Comparison of ENCODE assay signal across 27 cellular contexts in genomic region chr9:125999504-125999881, GRCh38.
"Had no signal": no experiment of that assay in that cellular context is flagged by ENCODE, and none has a peak within 500 bp of the region (broad histone marks: within the 10 kb centered on the region; RNA-seq: fewer than 3 reads in every experiment).

No MANE protein-coding gene starts in this region.

- H3K36me3 Mint-ChIP-seq: activated naive CD8-positive, alpha-beta T cell treated with anti-CD3 and anti-CD28 coated beads for 36 hours had no signal

- H3K4me3 ChIP-seq: cardiac muscle cell, SJCRH30 had no signal

- H3K9me3 ChIP-seq: SJCRH30 had no signal

- H3K36me3 ChIP-seq: brain microvascular endothelial cell, cardiac muscle cell, SJCRH30 had no signal

- H3K27me3 Mint-ChIP-seq: activated naive CD8-positive, alpha-beta T cell treated with anti-CD3 and anti-CD28 coated beads for 36 hours had no signal

- H3K27ac Mint-ChIP-seq: activated CD8-positive, alpha-beta T cell treated with anti-CD3 and anti-CD28 coated beads, Interleukin-2, amount 10 ng/mL, durations not matched to agents 7 days and 5 days; activated naive CD8-positive, alpha-beta T cell treated with anti-CD3 and anti-CD28 coated beads for 36 hours; T-helper 1 cell treated with Interleukin-12 subunit alpha and Interleukin-12 subunit beta and Interleukin-4 antibody, amounts not matched to agents 30 μg/mL and 1 μg/mL, for 36 hours had no signal

- H3K27me3 ChIP-seq: brain microvascular endothelial cell, cardiac muscle cell, SJCRH30 had no signal

- H3K27ac ChIP-seq: brain microvascular endothelial cell, cardiac muscle cell, SJCRH30 had no signal

- DNase-seq: activated CD4-positive, alpha-beta T cell treated with anti-CD3 and anti-CD28 coated beads for 48 hours; activated CD4-positive, alpha-beta T cell treated with anti-CD3 and anti-CD28 coated beads, Interleukin-2, amount 50 U/mL, for 4 hours; activated CD4-positive, CD25-positive, alpha-beta regulatory T cell treated with anti-CD3 and anti-CD28 coated beads, Interleukin-2, amount 50 U/mL, for 72 hours; activated CD8-positive, alpha-beta memory T cell treated with anti-CD3 and anti-CD28 coated beads, Interleukin-2, amount 50 U/mL, for 48 hours; activated CD8-positive, alpha-beta T cell treated with anti-CD3 and anti-CD28 coated beads, Interleukin-2, amount 10 ng/mL, durations not matched to agents 7 days and 5 days; activated naive CD4-positive, alpha-beta T cell treated with Interleukin-2 at 50 U/mL for 16 hours; activated naive CD8-positive, alpha-beta T cell treated with anti-CD3 and anti-CD28 coated beads for 36 hours; activated T-cell treated with anti-CD3 and anti-CD28 coated beads, Interleukin-2, amount 50 U/mL, for 1 hour; brain microvascular endothelial cell; Kasumi-1; KBM-7; NCI-H1105 treated with DMSO at 0.1 percent for 48 hours; NCI-H146; NCI-H187 treated with DMSO at 0.1 percent for 48 hours; NCI-H2081 treated with DMSO at 0.1 percent for 48 hours; NCI-H2227 treated with DMSO at 0.1 percent for 48 hours; NCI-H446 treated with DMSO at 0.1 percent for 48 hours; NCI-H524 treated with DMSO at 0.1 percent for 48 hours; NCI-H748 treated with DMSO at 0.1 percent for 48 hours; NK-92 treated with Interleukin-12 subunit alpha and Interleukin-12 subunit beta, amount 100 ng/mL, for 24 hours; OCI-M1; RPMI8226 had no signal

- ATAC-seq: activated CD8-positive, alpha-beta T cell treated with anti-CD3 and anti-CD28 coated beads, Interleukin-2, amount 10 ng/mL, durations not matched to agents 7 days and 5 days; Panc1; Right ventricle myocardium inferior had no signal

- H3K4me1 ChIP-seq: SJCRH30 had no signal

- H3K4me3 Mint-ChIP-seq: activated CD8-positive, alpha-beta T cell treated with anti-CD3 and anti-CD28 coated beads, Interleukin-2, amount 10 ng/mL, durations not matched to agents 7 days and 5 days; activated naive CD8-positive, alpha-beta T cell treated with anti-CD3 and anti-CD28 coated beads for 36 hours; T-helper 1 cell treated with Interleukin-12 subunit alpha and Interleukin-12 subunit beta and Interleukin-4 antibody, amounts not matched to agents 30 μg/mL and 1 μg/mL, for 36 hours had no signal

- H3K9me3 Mint-ChIP-seq: activated naive CD8-positive, alpha-beta T cell treated with anti-CD3 and anti-CD28 coated beads for 36 hours; T-helper 1 cell treated with Interleukin-12 subunit alpha and Interleukin-12 subunit beta and Interleukin-4 antibody, amounts not matched to agents 30 μg/mL and 1 μg/mL, for 36 hours had no signal

- H3K4me1 Mint-ChIP-seq: activated naive CD8-positive, alpha-beta T cell treated with anti-CD3 and anti-CD28 coated beads for 36 hours had no signal
